ENCODE assay signal across 23 cellular contexts in the genomic region with DNA sequence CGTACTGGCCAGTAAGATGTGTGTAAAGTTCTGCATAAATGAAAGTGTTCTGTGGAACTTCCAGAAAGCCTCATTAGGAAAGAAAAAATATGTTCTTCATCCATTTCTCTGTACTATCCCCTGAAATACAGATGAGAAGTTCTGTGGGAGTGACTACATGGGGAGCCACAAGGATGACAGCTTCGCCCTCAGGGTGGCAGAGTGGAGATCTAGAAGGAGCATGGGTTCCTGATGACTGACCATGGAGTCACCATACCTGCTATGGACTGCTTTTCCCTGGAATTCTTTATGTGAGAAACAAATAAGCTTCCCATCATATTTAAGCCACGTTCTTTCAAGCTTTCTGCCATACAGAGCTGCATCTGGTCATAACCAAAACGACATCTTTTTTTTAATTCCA.
"Had no signal": no experiment of that assay in that cellular context is flagged by ENCODE, and none has a peak within 500 bp of the region (broad histone marks: within the 10 kb centered on the region; RNA-seq: fewer than 3 reads in every experiment).

No MANE protein-coding gene starts in this region.

- FAIRE-seq: endometrium had no signal

- H3K4me3 ChIP-seq: dorsolateral prefrontal cortex, esophagus muscularis mucosa, gastroesophageal sphincter, left lung, lower lobe of right lung, spleen, testis, tibial nerve, upper lobe of right lung had no signal

- H3K27ac ChIP-seq: dorsolateral prefrontal cortex, epithelial cell of prostate, esophagus muscularis mucosa, gastroesophageal sphincter, left lung, lower lobe of right lung, spleen, testis, tibial nerve, upper lobe of right lung had no signal

- H3K27me3 ChIP-seq: dorsolateral prefrontal cortex, esophagus muscularis mucosa, gastroesophageal sphincter, left lung, testis, tibial nerve, upper lobe of right lung had no signal

- H3K9me3 ChIP-seq: esophagus muscularis mucosa, gastroesophageal sphincter, left lung, lower lobe of right lung, spleen, testis, tibial nerve, upper lobe of right lung had no signal

- H3K4me1 ChIP-seq: esophagus muscularis mucosa, gastroesophageal sphincter, left lung, lower lobe of right lung, spleen, testis, tibial nerve, upper lobe of right lung had no signal

- ATAC-seq: gastroesophageal sphincter; left lung; lower lobe of right lung; naive thymus-derived CD4-positive, alpha-beta T cell; sciatic nerve; stimulated activated naive B cell treated with anti-CD40 and anti-IgM and Interleukin-4, amounts not matched to agents 10 μg/mL and 1 μg/mL and 100 μg/mL, for 72 hours; stimulated activated naive CD8-positive, alpha-beta T cell treated with anti-CD3 and anti-CD28 coated beads, Interleukin-15, amount 100 ng/mL, for 72 hours; upper lobe of right lung had no signal

- DNase-seq: cortex of kidney; dorsolateral prefrontal cortex; effector CD8-positive, alpha-beta T cell; glutamatergic neuron; islet precursor cell; left lung; lower lobe of right lung; naive thymus-derived CD4-positive, alpha-beta T cell; nephron progenitor cell; spleen; stimulated activated CD4-positive, alpha-beta T cell treated with anti-CD3 and anti-CD28 coated beads, Interleukin-15, amount 100 ng/mL, for 24 hours; stimulated activated CD4-positive, alpha-beta T cell treated with anti-CD3 and anti-CD28 coated beads, Interleukin-1b, Interleukin-23, amount 100 ng/mL, for 48 hours; stimulated activated CD4-positive, alpha-beta T cell treated with anti-CD3 and anti-CD28 coated beads, Interleukin-4, amount 100 ng/mL, for 24 hours; stimulated activated naive B cell treated with anti-CD40 and anti-IgM and Interleukin-4, amounts not matched to agents 10 μg/mL and 1 μg/mL and 100 μg/mL, for 72 hours; stimulated activated naive CD8-positive, alpha-beta T cell treated with anti-CD3 and anti-CD28 coated beads, Interleukin-15, amount 100 ng/mL, for 72 hours; testis; upper lobe of right lung had no signal

- H3K36me3 ChIP-seq: esophagus muscularis mucosa, gastroesophageal sphincter, left lung, lower lobe of right lung, spleen, tibial nerve, upper lobe of right lung had no signal
